ENCODE assay signal across 1 cellular context in the genomic region with DNA sequence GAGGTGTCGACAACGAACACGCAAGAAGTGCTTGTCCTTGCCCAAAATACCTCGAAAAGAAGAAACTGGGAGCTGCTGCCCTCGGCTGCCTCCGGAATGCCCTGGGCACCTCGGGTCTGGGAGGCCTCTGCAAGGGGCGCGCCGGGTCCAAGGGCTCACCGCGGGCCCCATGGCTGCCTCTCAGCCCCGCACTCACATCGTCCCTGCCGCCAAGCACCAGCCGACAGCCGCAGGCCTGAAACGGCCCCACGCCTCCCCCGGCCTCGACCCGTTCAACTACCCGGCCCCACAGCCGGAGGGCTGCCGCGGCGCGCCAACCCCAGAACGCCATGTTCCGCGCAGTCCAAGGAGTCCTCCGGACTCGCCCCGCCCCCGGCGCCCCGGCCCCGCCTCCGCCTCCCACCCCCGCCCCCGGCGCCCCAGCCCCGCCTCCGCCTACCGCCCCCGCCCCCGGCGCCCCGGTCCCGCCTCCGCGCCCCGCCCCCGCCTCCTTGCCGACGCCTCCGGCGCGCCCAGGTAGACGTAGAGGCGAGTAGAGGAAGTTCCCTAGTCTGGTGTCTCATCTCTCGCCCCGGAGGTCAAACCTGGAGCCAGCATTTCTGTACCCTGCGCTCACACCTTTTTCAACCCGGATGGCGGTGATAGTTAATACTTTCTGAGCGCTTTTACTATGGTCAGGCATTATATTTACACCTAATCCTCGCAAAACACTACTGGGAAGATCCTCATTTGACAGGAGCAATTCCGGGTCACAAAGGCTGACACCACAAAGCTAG.
TF ChIP-seq lines count a peak whose summit lies in the region.

TSS of gene SIRT3 (minus strand) at position 345 of the 776 bp plus-strand sequence. CDS start at position 331, 14 bp downstream.

TF ChIP-seq in WTC11, 78 proteins besides CTCF, POLR2A, EP300 and RAD21 (continued from another document):
- TF ChIP-seq, protein P1, sequence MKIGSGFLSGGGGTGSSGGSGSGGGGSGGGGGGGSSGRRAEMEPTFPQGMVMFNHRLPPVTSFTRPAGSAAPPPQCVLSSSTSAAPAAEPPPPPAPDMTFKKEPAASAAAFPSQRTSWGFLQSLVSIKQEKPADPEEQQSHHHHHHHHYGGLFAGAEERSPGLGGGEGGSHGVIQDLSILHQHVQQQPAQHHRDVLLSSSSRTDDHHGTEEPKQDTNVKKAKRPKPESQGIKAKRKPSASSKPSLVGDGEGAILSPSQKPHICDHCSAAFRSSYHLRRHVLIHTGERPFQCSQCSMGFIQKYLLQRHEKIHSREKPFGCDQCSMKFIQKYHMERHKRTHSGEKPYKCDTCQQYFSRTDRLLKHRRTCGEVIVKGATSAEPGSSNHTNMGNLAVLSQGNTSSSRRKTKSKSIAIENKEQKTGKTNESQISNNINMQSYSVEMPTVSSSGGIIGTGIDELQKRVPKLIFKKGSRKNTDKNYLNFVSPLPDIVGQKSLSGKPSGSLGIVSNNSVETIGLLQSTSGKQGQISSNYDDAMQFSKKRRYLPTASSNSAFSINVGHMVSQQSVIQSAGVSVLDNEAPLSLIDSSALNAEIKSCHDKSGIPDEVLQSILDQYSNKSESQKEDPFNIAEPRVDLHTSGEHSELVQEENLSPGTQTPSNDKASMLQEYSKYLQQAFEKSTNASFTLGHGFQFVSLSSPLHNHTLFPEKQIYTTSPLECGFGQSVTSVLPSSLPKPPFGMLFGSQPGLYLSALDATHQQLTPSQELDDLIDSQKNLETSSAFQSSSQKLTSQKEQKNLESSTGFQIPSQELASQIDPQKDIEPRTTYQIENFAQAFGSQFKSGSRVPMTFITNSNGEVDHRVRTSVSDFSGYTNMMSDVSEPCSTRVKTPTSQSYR (CRISPR knock-in tag; IDR thresholded peaks at IDR 0.05): no peak
- peak; percentile 58 for TF ChIP-seq SP1 (CRISPR knock-in tag; conservative IDR thresholded peaks at IDR 0.05)
- 0 out of 2 replicates have a peak, but pooled peaks have one; percentile 32 for TF ChIP-seq TP53 (CRISPR knock-in tag; IDR thresholded peaks at IDR 0.05)
- TF ChIP-seq TCF7 (CRISPR knock-in tag; IDR thresholded peaks at IDR 0.05; ENCODE audit: low read depth): peak; percentile 47; the same call in 1 of the 2 replicates
- TF ChIP-seq ETV6 (CRISPR knock-in tag; IDR thresholded peaks at IDR 0.05): 0 out of 2 replicates have a peak, but pooled peaks have one; percentile 19
- TF ChIP-seq ZNF416 (CRISPR knock-in tag; IDR thresholded peaks at IDR 0.05): no peak
- TF ChIP-seq, protein P2, sequence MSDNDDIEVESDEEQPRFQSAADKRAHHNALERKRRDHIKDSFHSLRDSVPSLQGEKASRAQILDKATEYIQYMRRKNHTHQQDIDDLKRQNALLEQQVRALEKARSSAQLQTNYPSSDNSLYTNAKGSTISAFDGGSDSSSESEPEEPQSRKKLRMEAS (CRISPR knock-in tag; IDR thresholded peaks at IDR 0.05): 0 out of 2 replicates have a peak, but pooled peaks have one; percentile 13
- TF ChIP-seq ZBTB43 (CRISPR knock-in tag; IDR thresholded peaks at IDR 0.05): 0 out of 2 replicates have a peak, but pooled peaks have one; percentile 28
